ENCODE assay signal across 1 cellular context in genomic region chr16:87836844-87837581, GRCh38.
TF ChIP-seq lines count a peak whose summit lies in the region.

No MANE protein-coding gene starts in this region.

TF ChIP-seq in K562, 482 proteins besides CTCF, POLR2A, EP300 and RAD21:
- no peak for TF ChIP-seq CUX1 (CRISPR knock-in tag; IDR thresholded peaks at IDR 0.05)
- no peak for TF ChIP-seq ZBTB7A (IDR thresholded peaks at IDR 0.05; ENCODE audit: borderline replicate concordance, control insufficient read depth, low read depth, low read length)
- no peak for TF ChIP-seq ZNF318 (IDR thresholded peaks at IDR 0.05; ENCODE audit: borderline replicate concordance in 1 of 2, low read depth in 1 of 2)
- no peak for TF ChIP-seq HINFP (tag; conservative IDR thresholded peaks at IDR 0.05; ENCODE audit: low read depth)
- no peak for TF ChIP-seq ATF4 (CRISPR knock-in tag; IDR thresholded peaks at IDR 0.05)
- no peak for TF ChIP-seq ZBTB8A (IDR thresholded peaks at IDR 0.05; ENCODE audit: partially characterized antibody)
- peak; percentile 21 for TF ChIP-seq POLR2G (IDR thresholded peaks at IDR 0.05; ENCODE audit: low read depth, low read length)
- TF ChIP-seq ZNF280B (CRISPR knock-in tag; IDR thresholded peaks at IDR 0.05), result no peak
- TF ChIP-seq ZNF75A (CRISPR knock-in tag; IDR thresholded peaks at IDR 0.05), result no peak
- TF ChIP-seq ZNF395 (CRISPR knock-in tag; IDR thresholded peaks at IDR 0.05), result no peak
- TF ChIP-seq CHD4 (IDR thresholded peaks at IDR 0.05; ENCODE audit: insufficient read depth, insufficient replicate concordance, low read depth, low read length, poor library complexity, severe bottlenecking), result no peak
- TF ChIP-seq HCFC1 (IDR thresholded peaks at IDR 0.05; ENCODE audit: low read depth, low read length), result no peak
- TF ChIP-seq SMC3 (conservative IDR thresholded peaks at IDR 0.05; ENCODE audit: insufficient read depth, low read depth, low read length), result no peak
- no peak for TF ChIP-seq NKRF (IDR thresholded peaks at IDR 0.05; ENCODE audit: borderline replicate concordance)
- no peak for TF ChIP-seq ZNF431 (CRISPR knock-in tag; IDR thresholded peaks at IDR 0.05)
- no peak for TF ChIP-seq ZNF121 (CRISPR knock-in tag; conservative IDR thresholded peaks at IDR 0.05)
- no peak for TF ChIP-seq FOXM1 (IDR thresholded peaks at IDR 0.05; ENCODE audit: low read depth)
- TF ChIP-seq FOXM1 (CRISPR knock-in tag; IDR thresholded peaks at IDR 0.05; ENCODE audit: low read depth), result no peak
- TF ChIP-seq NR2C2 (CRISPR knock-in tag; IDR thresholded peaks at IDR 0.05), result no peak
- no peak for TF ChIP-seq NR2C2 (tag; IDR thresholded peaks at IDR 0.05)
- no peak for TF ChIP-seq ZNF444 (CRISPR knock-in tag; IDR thresholded peaks at IDR 0.05)
- peak; percentile 85; the same call in 1 of the 2 replicates for TF ChIP-seq ZNF263 (CRISPR knock-in tag; IDR thresholded peaks at IDR 0.05; ENCODE audit: borderline replicate concordance)
- peak; percentile 81 for TF ChIP-seq RBM22 (IDR thresholded peaks at IDR 0.05; ENCODE audit: low read depth, low read length, poor library complexity, severe bottlenecking)
- no peak for TF ChIP-seq GABPB1 (CRISPR knock-in tag; IDR thresholded peaks at IDR 0.05)
- TF ChIP-seq TARDBP (IDR thresholded peaks at IDR 0.05), result no peak
